Comparison of ENCODE assay signal across 3 cellular contexts in the genomic region with DNA sequence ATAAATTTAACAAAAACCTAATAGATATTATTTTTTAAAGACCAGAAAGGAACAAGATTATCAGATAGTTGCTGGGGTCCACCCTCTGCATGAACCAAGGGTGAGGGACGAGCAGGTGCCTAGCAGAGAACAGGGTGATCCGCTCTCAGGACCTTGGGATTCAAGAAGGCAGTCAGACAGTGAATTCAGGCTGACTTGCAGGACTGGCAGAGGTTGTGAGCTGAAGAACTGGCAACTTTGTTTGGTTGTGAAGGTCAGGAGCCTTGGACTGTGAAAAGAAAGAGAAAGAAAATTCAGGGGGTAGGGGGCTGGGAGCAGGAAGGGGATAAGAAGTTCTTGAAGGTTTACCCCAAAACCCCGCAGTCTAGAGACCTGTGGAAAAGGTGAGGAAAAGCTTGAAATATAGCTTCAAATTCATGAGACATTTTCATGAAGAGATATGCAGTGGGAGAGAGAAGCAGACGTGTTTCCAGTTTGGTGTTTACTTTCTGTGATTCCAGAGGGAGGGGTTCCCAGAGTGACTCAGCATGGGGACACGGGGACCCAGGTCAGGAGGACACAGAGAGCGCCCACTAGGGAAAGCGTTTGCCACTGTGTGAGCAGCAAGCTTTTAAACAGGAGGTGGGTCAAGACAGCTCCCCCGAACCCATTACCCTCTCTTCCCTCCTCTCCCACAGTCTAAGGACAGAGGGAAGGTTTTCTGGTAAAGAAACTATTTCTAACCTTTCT.
TF ChIP-seq lines count a peak whose summit lies in the region.

No MANE protein-coding gene starts in this region.

TF ChIP-seq in HCT116, 20 proteins besides CTCF, POLR2A, EP300 and RAD21:
- TF ChIP-seq, protein P1, sequence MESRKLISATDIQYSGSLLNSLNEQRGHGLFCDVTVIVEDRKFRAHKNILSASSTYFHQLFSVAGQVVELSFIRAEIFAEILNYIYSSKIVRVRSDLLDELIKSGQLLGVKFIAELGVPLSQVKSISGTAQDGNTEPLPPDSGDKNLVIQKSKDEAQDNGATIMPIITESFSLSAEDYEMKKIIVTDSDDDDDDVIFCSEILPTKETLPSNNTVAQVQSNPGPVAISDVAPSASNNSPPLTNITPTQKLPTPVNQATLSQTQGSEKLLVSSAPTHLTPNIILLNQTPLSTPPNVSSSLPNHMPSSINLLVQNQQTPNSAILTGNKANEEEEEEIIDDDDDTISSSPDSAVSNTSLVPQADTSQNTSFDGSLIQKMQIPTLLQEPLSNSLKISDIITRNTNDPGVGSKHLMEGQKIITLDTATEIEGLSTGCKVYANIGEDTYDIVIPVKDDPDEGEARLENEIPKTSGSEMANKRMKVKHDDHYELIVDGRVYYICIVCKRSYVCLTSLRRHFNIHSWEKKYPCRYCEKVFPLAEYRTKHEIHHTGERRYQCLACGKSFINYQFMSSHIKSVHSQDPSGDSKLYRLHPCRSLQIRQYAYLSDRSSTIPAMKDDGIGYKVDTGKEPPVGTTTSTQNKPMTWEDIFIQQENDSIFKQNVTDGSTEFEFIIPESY (IDR thresholded peaks at IDR 0.05; ENCODE audit: extremely low read depth, insufficient replicate concordance, low read length): no peak
- TF ChIP-seq JUND (IDR thresholded peaks at IDR 0.05): no peak
- no peak for TF ChIP-seq POLR2AphosphoS5 (IDR thresholded peaks at IDR 0.05; ENCODE audit: low read depth, low read length)
- no peak for TF ChIP-seq TCF7L2 (IDR thresholded peaks at IDR 0.05; ENCODE audit: borderline replicate concordance, extremely low read depth, insufficient read depth, insufficient read length)
- TF ChIP-seq, protein P2, sequence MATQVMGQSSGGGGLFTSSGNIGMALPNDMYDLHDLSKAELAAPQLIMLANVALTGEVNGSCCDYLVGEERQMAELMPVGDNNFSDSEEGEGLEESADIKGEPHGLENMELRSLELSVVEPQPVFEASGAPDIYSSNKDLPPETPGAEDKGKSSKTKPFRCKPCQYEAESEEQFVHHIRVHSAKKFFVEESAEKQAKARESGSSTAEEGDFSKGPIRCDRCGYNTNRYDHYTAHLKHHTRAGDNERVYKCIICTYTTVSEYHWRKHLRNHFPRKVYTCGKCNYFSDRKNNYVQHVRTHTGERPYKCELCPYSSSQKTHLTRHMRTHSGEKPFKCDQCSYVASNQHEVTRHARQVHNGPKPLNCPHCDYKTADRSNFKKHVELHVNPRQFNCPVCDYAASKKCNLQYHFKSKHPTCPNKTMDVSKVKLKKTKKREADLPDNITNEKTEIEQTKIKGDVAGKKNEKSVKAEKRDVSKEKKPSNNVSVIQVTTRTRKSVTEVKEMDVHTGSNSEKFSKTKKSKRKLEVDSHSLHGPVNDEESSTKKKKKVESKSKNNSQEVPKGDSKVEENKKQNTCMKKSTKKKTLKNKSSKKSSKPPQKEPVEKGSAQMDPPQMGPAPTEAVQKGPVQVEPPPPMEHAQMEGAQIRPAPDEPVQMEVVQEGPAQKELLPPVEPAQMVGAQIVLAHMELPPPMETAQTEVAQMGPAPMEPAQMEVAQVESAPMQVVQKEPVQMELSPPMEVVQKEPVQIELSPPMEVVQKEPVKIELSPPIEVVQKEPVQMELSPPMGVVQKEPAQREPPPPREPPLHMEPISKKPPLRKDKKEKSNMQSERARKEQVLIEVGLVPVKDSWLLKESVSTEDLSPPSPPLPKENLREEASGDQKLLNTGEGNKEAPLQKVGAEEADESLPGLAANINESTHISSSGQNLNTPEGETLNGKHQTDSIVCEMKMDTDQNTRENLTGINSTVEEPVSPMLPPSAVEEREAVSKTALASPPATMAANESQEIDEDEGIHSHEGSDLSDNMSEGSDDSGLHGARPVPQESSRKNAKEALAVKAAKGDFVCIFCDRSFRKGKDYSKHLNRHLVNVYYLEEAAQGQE (IDR thresholded peaks at IDR 0.05; ENCODE audit: low read depth): no peak

TF ChIP-seq in WTC11, 78 proteins besides CTCF, POLR2A, EP300 and RAD21 (continued from another document):
- TF ChIP-seq, protein P3, sequence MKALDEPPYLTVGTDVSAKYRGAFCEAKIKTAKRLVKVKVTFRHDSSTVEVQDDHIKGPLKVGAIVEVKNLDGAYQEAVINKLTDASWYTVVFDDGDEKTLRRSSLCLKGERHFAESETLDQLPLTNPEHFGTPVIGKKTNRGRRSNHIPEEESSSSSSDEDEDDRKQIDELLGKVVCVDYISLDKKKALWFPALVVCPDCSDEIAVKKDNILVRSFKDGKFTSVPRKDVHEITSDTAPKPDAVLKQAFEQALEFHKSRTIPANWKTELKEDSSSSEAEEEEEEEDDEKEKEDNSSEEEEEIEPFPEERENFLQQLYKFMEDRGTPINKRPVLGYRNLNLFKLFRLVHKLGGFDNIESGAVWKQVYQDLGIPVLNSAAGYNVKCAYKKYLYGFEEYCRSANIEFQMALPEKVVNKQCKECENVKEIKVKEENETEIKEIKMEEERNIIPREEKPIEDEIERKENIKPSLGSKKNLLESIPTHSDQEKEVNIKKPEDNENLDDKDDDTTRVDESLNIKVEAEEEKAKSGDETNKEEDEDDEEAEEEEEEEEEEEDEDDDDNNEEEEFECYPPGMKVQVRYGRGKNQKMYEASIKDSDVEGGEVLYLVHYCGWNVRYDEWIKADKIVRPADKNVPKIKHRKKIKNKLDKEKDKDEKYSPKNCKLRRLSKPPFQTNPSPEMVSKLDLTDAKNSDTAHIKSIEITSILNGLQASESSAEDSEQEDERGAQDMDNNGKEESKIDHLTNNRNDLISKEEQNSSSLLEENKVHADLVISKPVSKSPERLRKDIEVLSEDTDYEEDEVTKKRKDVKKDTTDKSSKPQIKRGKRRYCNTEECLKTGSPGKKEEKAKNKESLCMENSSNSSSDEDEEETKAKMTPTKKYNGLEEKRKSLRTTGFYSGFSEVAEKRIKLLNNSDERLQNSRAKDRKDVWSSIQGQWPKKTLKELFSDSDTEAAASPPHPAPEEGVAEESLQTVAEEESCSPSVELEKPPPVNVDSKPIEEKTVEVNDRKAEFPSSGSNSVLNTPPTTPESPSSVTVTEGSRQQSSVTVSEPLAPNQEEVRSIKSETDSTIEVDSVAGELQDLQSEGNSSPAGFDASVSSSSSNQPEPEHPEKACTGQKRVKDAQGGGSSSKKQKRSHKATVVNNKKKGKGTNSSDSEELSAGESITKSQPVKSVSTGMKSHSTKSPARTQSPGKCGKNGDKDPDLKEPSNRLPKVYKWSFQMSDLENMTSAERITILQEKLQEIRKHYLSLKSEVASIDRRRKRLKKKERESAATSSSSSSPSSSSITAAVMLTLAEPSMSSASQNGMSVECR (CRISPR knock-in tag; IDR thresholded peaks at IDR 0.05; ENCODE audit: borderline replicate concordance): no peak
- TF ChIP-seq NFE2L1 (CRISPR knock-in tag; IDR thresholded peaks at IDR 0.05) (peak; percentile 69; the same call in 1 of the 2 replicates), FOXJ3 (CRISPR knock-in tag; IDR thresholded peaks at IDR 0.05; ENCODE audit: borderline replicate concordance) (no peak)

TF ChIP-seq in liver, 16 proteins besides CTCF, POLR2A, EP300 and RAD21 (continued from another document):
- TF ChIP-seq, protein P1 (IDR thresholded peaks at IDR 0.05): no peak
- no peak for TF ChIP-seq GABPA (IDR thresholded peaks at IDR 0.05 in 1 of 2, conservative IDR thresholded peaks at IDR 0.05 in 1 of 2)
- TF ChIP-seq, protein P2 (IDR thresholded peaks at IDR 0.05): no peak
- TF ChIP-seq SP1 (IDR thresholded peaks at IDR 0.05): no peak
- TF ChIP-seq RXRA (IDR thresholded peaks at IDR 0.05): no peak
- no peak for TF ChIP-seq YY1 (IDR thresholded peaks at IDR 0.05)
- peak in 1 of 2 donors; percentile 42 for TF ChIP-seq JUND (IDR thresholded peaks at IDR 0.05)
- TF ChIP-seq, protein P4, sequence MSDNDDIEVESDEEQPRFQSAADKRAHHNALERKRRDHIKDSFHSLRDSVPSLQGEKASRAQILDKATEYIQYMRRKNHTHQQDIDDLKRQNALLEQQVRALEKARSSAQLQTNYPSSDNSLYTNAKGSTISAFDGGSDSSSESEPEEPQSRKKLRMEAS (IDR thresholded peaks at IDR 0.05): no peak
